23 cellular contexts compared by ENCODE assay signal in genomic region chr17:37576281-37576680, GRCh38.
"Had no signal": no experiment of that assay in that cellular context is flagged by ENCODE, and none has a peak within 500 bp of the region (broad histone marks: within the 10 kb centered on the region; RNA-seq: fewer than 3 reads in every experiment).

No MANE protein-coding gene starts in this region.

- H3K4me1 Mint-ChIP-seq: activated naive CD4-positive, alpha-beta T cell treated with anti-CD3 and anti-CD28 coated beads, Interleukin-2, amount 10 ng/mL, durations not matched to agents 7 days and 5 days; neural crest cell had no signal

- DNase-seq: activated CD4-positive, alpha-beta T cell treated with anti-CD3 and anti-CD28 coated beads for 4 hours; activated CD4-positive, alpha-beta T cell treated with anti-CD3 and anti-CD28 coated beads, Interleukin-2, amount 50 U/mL, for 48 hours; activated CD4-positive, CD25-positive, alpha-beta regulatory T cell; activated CD8-positive, alpha-beta memory T cell treated with anti-CD3 and anti-CD28 coated beads, Interleukin-2, amount 50 U/mL, for 48 hours; activated effector memory CD4-positive, alpha-beta T cell treated with Interleukin-2 at 50 U/mL for 16 hours; activated naive CD4-positive, alpha-beta T cell treated with anti-CD3 and anti-CD28 coated beads, Interleukin-2, amount 10 ng/mL, durations not matched to agents 7 days and 5 days; activated T-cell treated with anti-CD3 and anti-CD28 coated beads, Interleukin-2, amount 50 U/mL, for 72 hours; brain microvascular endothelial cell; esophagus squamous epithelium; foreskin keratinocyte; lower lobe of right lung; naive thymus-derived CD4-positive, alpha-beta T cell; sigmoid colon; stimulated activated CD4-positive, alpha-beta T cell treated with anti-CD3 and anti-CD28 coated beads, Interleukin-2, amount 100 ng/mL, for 48 hours; stimulated activated CD8-positive, alpha-beta memory T cell treated with anti-CD3 and anti-CD28 coated beads, Interleukin-4, amount 100 ng/mL, for 48 hours; stimulated activated naive B cell treated with anti-CD40 and anti-IgM and Interleukin-4, amounts not matched to agents 10 μg/mL and 1 μg/mL and 100 μg/mL, for 72 hours; T-helper 17 cell; trophoblast cell; uterus had no signal

- H3K4me1 ChIP-seq: ascending aorta, esophagus squamous epithelium, foreskin keratinocyte, lower lobe of right lung, sigmoid colon, uterus had no signal

- H3K27me3 ChIP-seq: ascending aorta, brain microvascular endothelial cell, esophagus squamous epithelium, foreskin keratinocyte, sigmoid colon, uterus had no signal

- H3K9me3 ChIP-seq: esophagus squamous epithelium, lower lobe of right lung, sigmoid colon had no signal

- ATAC-seq: activated T-cell treated with anti-CD3 and anti-CD28 coated beads, Interleukin-2, amount 50 U/mL, for 72 hours; foreskin keratinocyte; left lobe of liver; lower lobe of right lung; naive thymus-derived CD4-positive, alpha-beta T cell; stimulated activated naive B cell treated with anti-CD40 and anti-IgM and Interleukin-4, amounts not matched to agents 10 μg/mL and 1 μg/mL and 100 μg/mL, for 72 hours; T-helper 17 cell had no signal

- H3K27me3 Mint-ChIP-seq: activated naive CD4-positive, alpha-beta T cell treated with anti-CD3 and anti-CD28 coated beads, Interleukin-2, amount 10 ng/mL, durations not matched to agents 7 days and 5 days; naive thymus-derived CD4-positive, alpha-beta T cell; stimulated activated naive B cell treated with anti-CD40 and anti-IgM and Interleukin-4, amounts not matched to agents 10 μg/mL and 1 μg/mL and 100 μg/mL, for 72 hours; T-helper 17 cell had no signal

- H3K4me3 ChIP-seq: ascending aorta, coronary artery, esophagus squamous epithelium, lower lobe of right lung, sigmoid colon, uterus had no signal

- H3K27ac ChIP-seq: ascending aorta, brain microvascular endothelial cell, coronary artery, esophagus squamous epithelium, foreskin keratinocyte, lower lobe of right lung, sigmoid colon, uterus had no signal

- H3K36me3 ChIP-seq: uterus had no signal

- H3K9me3 Mint-ChIP-seq: activated naive CD4-positive, alpha-beta T cell treated with anti-CD3 and anti-CD28 coated beads, Interleukin-2, amount 10 ng/mL, durations not matched to agents 7 days and 5 days; naive thymus-derived CD4-positive, alpha-beta T cell; stimulated activated naive B cell treated with anti-CD40 and anti-IgM and Interleukin-4, amounts not matched to agents 10 μg/mL and 1 μg/mL and 100 μg/mL, for 72 hours had no signal

- H3K4me3 Mint-ChIP-seq: activated naive CD4-positive, alpha-beta T cell treated with anti-CD3 and anti-CD28 coated beads, Interleukin-2, amount 10 ng/mL, durations not matched to agents 7 days and 5 days; activated T-cell treated with anti-CD3 and anti-CD28 coated beads, Interleukin-2, amount 50 U/mL, for 72 hours; naive thymus-derived CD4-positive, alpha-beta T cell; neural crest cell; stimulated activated naive B cell treated with anti-CD40 and anti-IgM and Interleukin-4, amounts not matched to agents 10 μg/mL and 1 μg/mL and 100 μg/mL, for 72 hours; T-helper 17 cell had no signal

- H3K27ac Mint-ChIP-seq: activated naive CD4-positive, alpha-beta T cell treated with anti-CD3 and anti-CD28 coated beads, Interleukin-2, amount 10 ng/mL, durations not matched to agents 7 days and 5 days; stimulated activated naive B cell treated with anti-CD40 and anti-IgM and Interleukin-4, amounts not matched to agents 10 μg/mL and 1 μg/mL and 100 μg/mL, for 72 hours; T-helper 17 cell had no signal
